ENCODE assay signal across 28 cellular contexts in genomic region chr6:2179950-2180349, GRCh38.
DNase-seq lines count a peak whose midpoint lies in the region; ATAC-seq and TF ChIP-seq lines count a peak whose summit lies in the region.
"Had no signal": no experiment of that assay in that cellular context is flagged by ENCODE, and none has a peak within 500 bp of the region (broad histone marks: within the 10 kb centered on the region; RNA-seq: fewer than 3 reads in every experiment).

No MANE protein-coding gene starts in this region.

- H3K4me3 ChIP-seq in cardiac fibroblast (replicated peaks in 1 of 2; ENCODE audit: low read depth in 2 of 2, low read length in 2 of 2) (no peak overlapping the region), right lobe of liver (no peak overlapping the region), MG63 (no peak overlapping the region)
- H3K4me3 ChIP-seq: BLaER1, gastroesophageal sphincter, GM12878, SJCRH30, tibial nerve had no signal

- POLR2A ChIA-PET in activated CD4-positive, alpha-beta T cell treated with anti-CD3 and anti-CD28 coated beads, Interleukin-2, amount 10 ng/mL, durations not matched to agents 7 days and 5 days (lab: Charles Lee): no interaction called here

- no peak overlapping the region for H3K4me3 Mint-ChIP-seq in activated naive CD8-positive, alpha-beta T cell treated with anti-CD3 and anti-CD28 coated beads, Interleukin-2, amount 50 U/mL, for 24 hours
- no peak overlapping the region for H3K4me3 Mint-ChIP-seq in activated CD4-positive, alpha-beta T cell treated with anti-CD3 and anti-CD28 coated beads, Interleukin-2, amount 10 ng/mL, durations not matched to agents 7 days and 5 days
- H3K4me3 Mint-ChIP-seq: activated B cell treated with CpG ODN at 0.5 μM for 24 hours; activated naive CD4-positive, alpha-beta T cell treated with anti-CD3 and anti-CD28 coated beads, Interleukin-2, amount 10 ng/mL, durations not matched to agents 7 days and 5 days; endodermal cell; nephron had no signal

- H3K9me3 ChIP-seq in right lobe of liver: no peaks in the 10 kb centered on the region
- H3K9me3 ChIP-seq in MG63: no peaks in the 10 kb centered on the region
- H3K9me3 ChIP-seq: SJCRH30, tibial nerve had no signal

- peaks cover 12% of the 10 kb centered on the region for H3K36me3 Mint-ChIP-seq in activated naive CD8-positive, alpha-beta T cell treated with anti-CD3 and anti-CD28 coated beads, Interleukin-2, amount 50 U/mL, for 24 hours (ENCODE audit: low read depth)
- peaks cover 7% of the 10 kb centered on the region for H3K36me3 Mint-ChIP-seq in activated CD4-positive, alpha-beta T cell treated with anti-CD3 and anti-CD28 coated beads, Interleukin-2, amount 10 ng/mL, durations not matched to agents 7 days and 5 days (ENCODE audit: low read depth)
- H3K36me3 Mint-ChIP-seq: activated naive CD4-positive, alpha-beta T cell treated with anti-CD3 and anti-CD28 coated beads, Interleukin-2, amount 10 ng/mL, durations not matched to agents 7 days and 5 days had no signal

- no peaks in the 10 kb centered on the region for H3K4me1 ChIP-seq in right lobe of liver
- H3K4me1 ChIP-seq in foreskin keratinocyte: no peaks in the 10 kb centered on the region
- H3K4me1 ChIP-seq: BLaER1, gastroesophageal sphincter, SJCRH30 had no signal

- CTCF ChIA-PET in activated CD4-positive, alpha-beta T cell treated with anti-CD3 and anti-CD28 coated beads, Interleukin-2, amount 10 ng/mL, durations not matched to agents 7 days and 5 days (lab: Charles Lee): no interaction called here

- H3K27ac Mint-ChIP-seq in activated naive CD8-positive, alpha-beta T cell treated with anti-CD3 and anti-CD28 coated beads, Interleukin-2, amount 50 U/mL, for 24 hours: no peak overlapping the region
- no peak overlapping the region for H3K27ac Mint-ChIP-seq in activated CD4-positive, alpha-beta T cell treated with anti-CD3 and anti-CD28 coated beads, Interleukin-2, amount 10 ng/mL, durations not matched to agents 7 days and 5 days
- H3K27ac Mint-ChIP-seq: activated B cell treated with CpG ODN at 0.5 μM for 24 hours; activated naive CD4-positive, alpha-beta T cell treated with anti-CD3 and anti-CD28 coated beads, Interleukin-2, amount 10 ng/mL, durations not matched to agents 7 days and 5 days; endodermal cell; nephron had no signal

- peak; percentile 21 for DNase-seq in EL
- peak; percentile 31 for DNase-seq in MV-4-11 (lab: John Stamatoyannopoulos, UW)
- DNase-seq in cardiac fibroblast (ENCODE audit: low read depth in 2 of 2): peak; percentile 60 to 70
- DNase-seq in right lobe of liver: no peak
- DNase-seq in foreskin keratinocyte: no peak
- DNase-seq in MG63: no peak
- DNase-seq in activated naive CD8-positive, alpha-beta T cell treated with anti-CD3 and anti-CD28 coated beads, Interleukin-2, amount 50 U/mL, for 24 hours: no peak
- no peak for DNase-seq in activated CD4-positive, alpha-beta T cell treated with anti-CD3 and anti-CD28 coated beads, Interleukin-2, amount 10 ng/mL, durations not matched to agents 7 days and 5 days
- DNase-seq: activated B cell treated with CpG ODN at 0.5 μM for 24 hours; activated CD8-positive, alpha-beta memory T cell treated with anti-CD3 and anti-CD28 coated beads for 24 hours; activated naive CD4-positive, alpha-beta T cell treated with anti-CD3 and anti-CD28 coated beads, Interleukin-2, amount 10 ng/mL, durations not matched to agents 7 days and 5 days; activated T-cell treated with anti-CD3 and anti-CD28 coated beads, Interleukin-2, amount 50 U/mL, for 48 hours; endodermal cell; GDM1; H7; kidney glomerular epithelial cell; midbrain; NCI-H1048; NCI-H2081 treated with DMSO at 0.1 percent for 48 hours; NCI-H526 treated with DMSO at 0.1 percent for 48 hours; SJCRH30; stimulated activated naive CD8-positive, alpha-beta T cell treated with anti-CD3 and anti-CD28 coated beads, Interleukin-15, Interleukin-2, amounts not matched to agents 100 U/mL and 50 U/mL, for 24 hours; T-helper 2 cell had no signal

- intact Hi-C loops in right lobe of liver (cut with DNase I): no loop called here

- H3K9me3 Mint-ChIP-seq in activated naive CD8-positive, alpha-beta T cell treated with anti-CD3 and anti-CD28 coated beads, Interleukin-2, amount 50 U/mL, for 24 hours: peaks cover 12% of the 10 kb centered on the region
- peaks cover 17% of the 10 kb centered on the region for H3K9me3 Mint-ChIP-seq in activated CD4-positive, alpha-beta T cell treated with anti-CD3 and anti-CD28 coated beads, Interleukin-2, amount 10 ng/mL, durations not matched to agents 7 days and 5 days

- peaks cover 2% of the 10 kb centered on the region for H3K27me3 Mint-ChIP-seq in activated naive CD8-positive, alpha-beta T cell treated with anti-CD3 and anti-CD28 coated beads, Interleukin-2, amount 50 U/mL, for 24 hours
- H3K27me3 Mint-ChIP-seq in activated CD4-positive, alpha-beta T cell treated with anti-CD3 and anti-CD28 coated beads, Interleukin-2, amount 10 ng/mL, durations not matched to agents 7 days and 5 days: peaks cover 3% of the 10 kb centered on the region
- H3K27me3 Mint-ChIP-seq: activated B cell treated with CpG ODN at 0.5 μM for 24 hours; activated naive CD4-positive, alpha-beta T cell treated with anti-CD3 and anti-CD28 coated beads, Interleukin-2, amount 10 ng/mL, durations not matched to agents 7 days and 5 days had no signal

- TF ChIP-seq CTCF in cardiac fibroblast (IDR thresholded peaks at IDR 0.05; ENCODE audit: low read depth, low read length) (no peak), right lobe of liver (IDR thresholded peaks at IDR 0.05) (no peak), foreskin keratinocyte (conservative IDR thresholded peaks at IDR 0.05) (no peak)

- H3K4me1 Mint-ChIP-seq in activated naive CD8-positive, alpha-beta T cell treated with anti-CD3 and anti-CD28 coated beads, Interleukin-2, amount 50 U/mL, for 24 hours: peaks cover 30% of the 10 kb centered on the region
- peaks cover 3% of the 10 kb centered on the region for H3K4me1 Mint-ChIP-seq in activated CD4-positive, alpha-beta T cell treated with anti-CD3 and anti-CD28 coated beads, Interleukin-2, amount 10 ng/mL, durations not matched to agents 7 days and 5 days
- H3K4me1 Mint-ChIP-seq: activated B cell treated with CpG ODN at 0.5 μM for 24 hours; activated naive CD4-positive, alpha-beta T cell treated with anti-CD3 and anti-CD28 coated beads, Interleukin-2, amount 10 ng/mL, durations not matched to agents 7 days and 5 days; endodermal cell had no signal

- no peak for TF ChIP-seq POLR2A in right lobe of liver (IDR thresholded peaks at IDR 0.05)

- no peaks in the 10 kb centered on the region for H3K36me3 ChIP-seq in right lobe of liver
- no peaks in the 10 kb centered on the region for H3K36me3 ChIP-seq in MG63
- H3K36me3 ChIP-seq: BLaER1, gastroesophageal sphincter, SJCRH30, tibial nerve had no signal

- no peaks in the 10 kb centered on the region for H3K27me3 ChIP-seq in right lobe of liver
- H3K27me3 ChIP-seq in foreskin keratinocyte: no peaks in the 10 kb centered on the region
- no peaks in the 10 kb centered on the region for H3K27me3 ChIP-seq in MG63
- H3K27me3 ChIP-seq: BLaER1, gastroesophageal sphincter, SJCRH30, tibial nerve had no signal

- ATAC-seq in right lobe of liver (peak in 3 of 4 donors; percentile 37 to 47 (median 43)), foreskin keratinocyte (no peak)
- no peak for ATAC-seq in activated naive CD8-positive, alpha-beta T cell treated with anti-CD3 and anti-CD28 coated beads, Interleukin-2, amount 50 U/mL, for 24 hours
- ATAC-seq: gastroesophageal sphincter; GM12878; stimulated activated naive CD8-positive, alpha-beta T cell treated with anti-CD3 and anti-CD28 coated beads, Interleukin-15, Interleukin-2, amounts not matched to agents 100 U/mL and 50 U/mL, for 24 hours had no signal

- no peak overlapping the region for H3K27ac ChIP-seq in right lobe of liver
- no peak overlapping the region for H3K27ac ChIP-seq in foreskin keratinocyte
- H3K27ac ChIP-seq: BLaER1, gastroesophageal sphincter, SJCRH30, tibial nerve had no signal

Comparison
In these comparisons a context has a peak if more than half of its experiments do, and no peak if none do; other contexts are left out.
1. DNase-seq: peak in EL (single experiment), MV-4-11 (single experiment) and cardiac fibroblast (2 of 2); none in right lobe of liver (0 of 3), foreskin keratinocyte (0 of 2), MG63 (single experiment), activated naive CD8-positive, alpha-beta T cell treated with anti-CD3 and anti-CD28 coated beads, Interleukin-2, amount 50 U/mL, for 24 hours (single experiment) and activated CD4-positive, alpha-beta T cell treated with anti-CD3 and anti-CD28 coated beads, Interleukin-2, amount 10 ng/mL, durations not matched to agents 7 days and 5 days (single experiment).
2. ATAC-seq: peak in right lobe of liver (3 of 4); none in foreskin keratinocyte (single experiment) and activated naive CD8-positive, alpha-beta T cell treated with anti-CD3 and anti-CD28 coated beads, Interleukin-2, amount 50 U/mL, for 24 hours (single experiment).